In the genomic region with DNA sequence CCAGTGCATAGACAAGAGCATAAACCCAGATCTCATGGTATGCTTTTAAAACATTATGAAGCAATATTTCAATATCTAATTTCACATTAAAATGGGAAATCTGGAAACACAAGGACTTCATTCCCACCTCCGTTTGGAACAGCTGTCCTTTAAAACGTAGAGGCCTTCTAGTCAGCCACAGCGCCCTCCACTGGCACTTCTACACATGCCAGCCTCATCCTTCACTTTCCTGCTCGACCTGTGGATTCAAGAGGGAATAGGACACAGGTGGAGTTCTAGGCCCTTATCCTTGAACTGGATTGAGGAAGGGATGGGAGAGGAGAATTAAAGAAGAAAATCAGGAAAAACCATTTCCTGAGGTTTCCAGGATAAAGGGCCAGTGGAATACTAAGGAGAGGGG, we compare ENCODE assay signal across 9 cellular contexts.
DNase-seq lines count a peak whose midpoint lies in the region; ATAC-seq and TF ChIP-seq lines count a peak whose summit lies in the region.
"Had no signal": no experiment of that assay in that cellular context is flagged by ENCODE, and none has a peak within 500 bp of the region (broad histone marks: within the 10 kb centered on the region; RNA-seq: fewer than 3 reads in every experiment).

No MANE protein-coding gene starts in this region.

- H3K36me3 ChIP-seq in Panc1 (ENCODE audit: control insufficient read depth, insufficient read depth, low read length) (no peaks in the 10 kb centered on the region), thymus (ENCODE audit: control insufficient read depth, insufficient read depth) (no peaks in the 10 kb centered on the region), prostate gland (no peaks in the 10 kb centered on the region)
- H3K36me3 ChIP-seq: neutrophil had no signal

- H3K9me3 ChIP-seq in Panc1 (ENCODE audit: control insufficient read depth, insufficient read depth, low read depth, low read length) (no peaks in the 10 kb centered on the region), thymus (ENCODE audit: control insufficient read depth) (no peaks in the 10 kb centered on the region), prostate gland (no peaks in the 10 kb centered on the region)
- H3K9me3 ChIP-seq: neutrophil had no signal

- no peak for ATAC-seq in Panc1

- BruUV-seq in Panc1 (replicated peaks; lab: Mats Ljungman, UMichigan): no TSS peak

- no peaks in the 10 kb centered on the region for H3K9me3 Mint-ChIP-seq in activated naive CD4-positive, alpha-beta T cell treated with anti-CD3 and anti-CD28 coated beads, Interleukin-2, amount 50 U/mL, for 24 hours

- H3K27me3 ChIP-seq in Panc1 (ENCODE audit: control insufficient read depth, insufficient read depth, low read length) (no peaks in the 10 kb centered on the region), thymus (ENCODE audit: control insufficient read depth, insufficient read depth) (no peaks in the 10 kb centered on the region), prostate gland (replicated peaks; ENCODE audit: insufficient read depth) (no peaks in the 10 kb centered on the region)
- H3K27me3 ChIP-seq: neutrophil had no signal

- POLR2A ChIA-PET in Panc1 (lab: Charles Lee): no interaction called here

- no peaks in the 10 kb centered on the region for H3K4me1 ChIP-seq in Panc1 (ENCODE audit: control insufficient read depth, insufficient read depth, low read length)
- H3K4me1 ChIP-seq in thymus (ENCODE audit: control insufficient read depth, insufficient read depth, low read length): peaks cover 18% of the 10 kb centered on the region
- no peaks in the 10 kb centered on the region for H3K4me1 ChIP-seq in prostate gland (replicated peaks)

- no peak for DNase-seq in activated naive CD4-positive, alpha-beta T cell treated with anti-CD3 and anti-CD28 coated beads, Interleukin-2, amount 50 U/mL, for 16 hours
- DNase-seq in Panc1 (ENCODE audit: low read depth, low spot score) (no peak), fibroblast of the aortic adventitia (ENCODE audit: low read depth) (no peak), lower leg skin (ENCODE audit: low spot score in 2 of 2) (no peak), GOT3 (lab: John Stamatoyannopoulos, UW) (no peak), prostate gland (ENCODE audit: low spot score) (no peak)

- 89% methylated on average over 4 of the region's 4 CpGs for WGBS in thymus
- 70 to 79% methylated on average over 4 of the region's 4 CpGs for WGBS in lower leg skin, 2 donors
- 66% methylated on average over 4 of the region's 4 CpGs for WGBS in prostate gland

- no peak overlapping the region for H3K27ac ChIP-seq in Panc1 (ENCODE audit: low read length)
- H3K27ac ChIP-seq in thymus (ENCODE audit: low read depth): peak overlapping the region; percentile 84
- H3K27ac ChIP-seq in prostate gland: no peak overlapping the region
- H3K27ac ChIP-seq: neutrophil had no signal

- peaks cover 70% of the 10 kb centered on the region for H3K4me1 Mint-ChIP-seq in activated naive CD4-positive, alpha-beta T cell treated with anti-CD3 and anti-CD28 coated beads, Interleukin-2, amount 50 U/mL, for 24 hours

- H3K27ac Mint-ChIP-seq in activated naive CD4-positive, alpha-beta T cell treated with anti-CD3 and anti-CD28 coated beads, Interleukin-2, amount 50 U/mL, for 24 hours: peak overlapping the region; percentile 81

- TF ChIP-seq POLR2A in lower leg skin (IDR thresholded peaks at IDR 0.05) (no peak), prostate gland (IDR thresholded peaks at IDR 0.05) (no peak)

- H3K36me3 Mint-ChIP-seq in activated naive CD4-positive, alpha-beta T cell treated with anti-CD3 and anti-CD28 coated beads, Interleukin-2, amount 50 U/mL, for 24 hours: no peaks in the 10 kb centered on the region

- no peaks in the 10 kb centered on the region for H3K27me3 Mint-ChIP-seq in activated naive CD4-positive, alpha-beta T cell treated with anti-CD3 and anti-CD28 coated beads, Interleukin-2, amount 50 U/mL, for 24 hours

- intact Hi-C loops in Panc1 (cut with micrococcal nuclease; ENCODE audit: unreplicated experiment) (no loop called here), lower leg skin (cut with DNase I; ENCODE audit: low total_unique reads) (no loop called here), prostate gland (cut with DNase I) (no loop called here)

- no peak overlapping the region for H3K4me3 Mint-ChIP-seq in activated naive CD4-positive, alpha-beta T cell treated with anti-CD3 and anti-CD28 coated beads, Interleukin-2, amount 50 U/mL, for 24 hours

- TF ChIP-seq CTCF in Panc1 (IDR thresholded peaks at IDR 0.05) (peak; percentile 65), fibroblast of the aortic adventitia (IDR thresholded peaks at IDR 0.05; ENCODE audit: insufficient read depth, low read length) (peak; percentile 11), lower leg skin (IDR thresholded peaks at IDR 0.05) (no peak), prostate gland (IDR thresholded peaks at IDR 0.05) (no peak)

- CTCF ChIA-PET in Panc1 (lab: Charles Lee): interaction anchor here (0.6 kb wide), 1 partner anchor 35 kb away, joined by 4 read pairs; no protein-coding TSS in a partner anchor

- H3K4me3 ChIP-seq in Panc1 (ENCODE audit: low read depth in 2 of 2, low read length in 2 of 2) (no peak overlapping the region), fibroblast of the aortic adventitia (ENCODE audit: low read depth, low read length) (no peak overlapping the region), thymus (ENCODE audit: low read length) (no peak overlapping the region), lower leg skin (ENCODE audit: low read depth, poor library complexity, severe bottlenecking) (no peak overlapping the region), prostate gland (no peak overlapping the region)

- in situ Hi-C loops in Panc1 (cut with HindIII; ENCODE audit: low pct_unique_long_range_greater_than_20kb, low sequenced_read_pairs): no loop called here

Comparison
In these comparisons a context has a peak if more than half of its experiments do, and no peak if none do; other contexts are left out.
1. CTCF ChIP-seq: peak in Panc1 (single experiment) and fibroblast of the aortic adventitia (single experiment); none in lower leg skin (0 of 3) and prostate gland (0 of 4).